8 cellular contexts compared by ENCODE assay signal in the genomic region with DNA sequence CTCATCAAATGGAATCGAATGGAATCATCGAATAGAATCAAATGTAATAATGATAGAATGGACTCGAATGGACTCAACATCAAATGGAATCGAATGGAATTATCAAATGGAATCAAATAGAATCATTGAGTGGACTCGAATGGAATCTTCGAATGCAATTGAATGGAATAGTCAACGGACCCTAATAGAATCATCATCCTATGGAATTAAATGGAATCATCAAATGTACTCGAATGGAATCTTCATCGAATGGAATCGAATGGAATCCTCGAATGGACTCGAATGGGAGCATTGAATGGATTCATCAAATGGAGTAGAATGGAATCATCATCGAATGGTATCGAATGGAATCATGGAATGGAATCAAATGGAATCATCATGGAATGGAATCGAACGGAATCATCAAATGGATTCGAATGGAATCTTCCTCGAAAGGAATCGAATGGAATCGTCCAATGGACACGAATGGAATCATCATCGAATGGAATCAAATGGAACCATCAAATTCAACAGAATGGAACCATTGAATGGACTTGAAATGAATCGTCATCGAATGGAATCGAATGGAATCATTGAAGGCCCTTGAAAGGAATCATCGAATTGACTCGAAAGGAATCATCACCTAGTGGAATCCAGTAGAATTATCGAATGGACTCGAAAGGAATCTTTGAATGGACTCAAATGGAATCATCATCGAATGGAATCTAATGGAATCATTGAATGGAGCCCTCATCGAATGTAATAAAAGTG.
DNase-seq lines count a peak whose midpoint lies in the region; ATAC-seq and TF ChIP-seq lines count a peak whose summit lies in the region.
"Not testable (repeated sequence)": the region's sequence is repeated elsewhere in the genome, so short reads cannot be mapped to it uniquely, and the experiment has no call there.

No MANE protein-coding gene starts in this region.

- intact Hi-C loops in mammary epithelial cell (cut with micrococcal nuclease), result not testable (repeated sequence)

- not testable (repeated sequence) for H3K4me1 ChIP-seq in mammary epithelial cell (ENCODE audit: insufficient read depth, low read length)

- 66% methylated on average over 30 of the region's 31 CpGs for WGBS in mammary epithelial cell (ENCODE audit: low coverage, missing lambda C conversion rate)

- peaks cover 15% of the 10 kb centered on the region for H3K9me3 ChIP-seq in mammary epithelial cell (replicated peaks; ENCODE audit: insufficient read depth, low read length)

- H3K4me3 ChIP-seq in mammary epithelial cell (replicated peaks in 1 of 3; ENCODE audit: insufficient read depth in 1 of 3, low read depth in 2 of 3, low read length in 3 of 3); epithelial cell of esophagus (ENCODE audit: low read length): not testable (repeated sequence)

- not testable (repeated sequence) for H3K27ac Mint-ChIP-seq in T-helper 2 cell treated with Interferon-gamma antibody and Interleukin-4, amounts not matched to agents 5 μg/mL and 100 μg/mL, for 36 hours; natural killer cell treated with Interleukin-12 subunit alpha and Interleukin-12 subunit beta and Interleukin-15 and Interleukin-18, amount 100 ng/mL, for 72 hours

- in situ Hi-C loops in mammary epithelial cell (cut with MboI; ENCODE audit: low sequenced_read_pairs in 2 of 2), result not testable (repeated sequence)

- H3K4me1 Mint-ChIP-seq in T-helper 2 cell treated with Interferon-gamma antibody and Interleukin-4, amounts not matched to agents 5 μg/mL and 100 μg/mL, for 36 hours (ENCODE audit: low read depth); natural killer cell treated with Interleukin-12 subunit alpha and Interleukin-12 subunit beta and Interleukin-15 and Interleukin-18, amount 100 ng/mL, for 72 hours (ENCODE audit: low read depth in 2 of 2): not testable (repeated sequence)

- not testable (repeated sequence) for H4K20me1 ChIP-seq in mammary epithelial cell (ENCODE audit: insufficient read depth, low read length)

- not testable (repeated sequence) for H3K27me3 ChIP-seq in mammary epithelial cell (ENCODE audit: insufficient read depth, low read length)

- H3K9ac ChIP-seq in mammary epithelial cell (ENCODE audit: insufficient read depth, low read length), result not testable (repeated sequence)

- not testable (repeated sequence) for H3K27ac ChIP-seq in mammary epithelial cell (ENCODE audit: insufficient read depth, low read depth, low read length)

- not testable (repeated sequence) for ATAC-seq in natural killer cell treated with Interleukin-12 subunit alpha and Interleukin-12 subunit beta and Interleukin-15 and Interleukin-18, amount 100 ng/mL, for 72 hours

- not testable (repeated sequence) for H3K27me3 Mint-ChIP-seq in T-helper 2 cell treated with Interferon-gamma antibody and Interleukin-4, amounts not matched to agents 5 μg/mL and 100 μg/mL, for 36 hours (ENCODE audit: low read depth); natural killer cell treated with Interleukin-12 subunit alpha and Interleukin-12 subunit beta and Interleukin-15 and Interleukin-18, amount 100 ng/mL, for 72 hours

- not testable (repeated sequence) for BruUV-seq in mammary epithelial cell (replicated peaks; lab: Mats Ljungman, UMichigan)

- dilution Hi-C loops in mammary epithelial cell (cut with HindIII; ENCODE audit: low sequenced_read_pairs), result not testable (repeated sequence)

- H3K79me2 ChIP-seq in mammary epithelial cell (ENCODE audit: insufficient read depth, low read length), result not testable (repeated sequence)

- H3K4me3 Mint-ChIP-seq in T-helper 2 cell treated with Interferon-gamma antibody and Interleukin-4, amounts not matched to agents 5 μg/mL and 100 μg/mL, for 36 hours; natural killer cell treated with Interleukin-12 subunit alpha and Interleukin-12 subunit beta and Interleukin-15 and Interleukin-18, amount 100 ng/mL, for 72 hours: not testable (repeated sequence)

- H2AFZ ChIP-seq in mammary epithelial cell (ENCODE audit: low read depth, low read length), result not testable (repeated sequence)

- H3K36me3 Mint-ChIP-seq in T-helper 2 cell treated with Interferon-gamma antibody and Interleukin-4, amounts not matched to agents 5 μg/mL and 100 μg/mL, for 36 hours (ENCODE audit: low read depth); natural killer cell treated with Interleukin-12 subunit alpha and Interleukin-12 subunit beta and Interleukin-15 and Interleukin-18, amount 100 ng/mL, for 72 hours: not testable (repeated sequence)

- TF ChIP-seq CTCF in mammary epithelial cell (conservative IDR thresholded peaks at IDR 0.05 in 1 of 2, IDR thresholded peaks at IDR 0.05 in 1 of 2; ENCODE audit: extremely low read depth in 1 of 2, insufficient read depth in 1 of 2, low read depth in 1 of 2, low read length in 2 of 2); epithelial cell of esophagus (IDR thresholded peaks at IDR 0.05; ENCODE audit: insufficient read depth, low read depth, low read length, missing control alignments): not testable (repeated sequence)

- DNase-seq in Ammon's horn (ENCODE audit: low spot score) (peak; percentile 25), M059J (ENCODE audit: low read depth) (peak; percentile 15), mammary epithelial cell (peak; percentile 30), epithelial cell of esophagus (ENCODE audit: low read depth) (peak; percentile 17), inferior parietal cortex (ENCODE audit: extremely low spot score) (peak; percentile 22)
- peak; percentile 55 for DNase-seq in T-helper 2 cell treated with Interferon-gamma antibody and Interleukin-4, amounts not matched to agents 5 μg/mL and 100 μg/mL, for 36 hours (ENCODE audit: low spot score)
- DNase-seq in natural killer cell treated with Interleukin-12 subunit alpha and Interleukin-12 subunit beta and Interleukin-15 and Interleukin-18, amount 100 ng/mL, for 72 hours (ENCODE audit: low spot score), result peak; percentile 64
- DNase-seq in stimulated activated CD4-positive, alpha-beta T cell treated with anti-CD3 and anti-CD28 coated beads, Interleukin-4, amount 100 ng/mL, for 24 hours, result peak; percentile 9

- H3K4me2 ChIP-seq in mammary epithelial cell (ENCODE audit: insufficient read depth, low read depth, low read length), result not testable (repeated sequence)

- H3K36me3 ChIP-seq in mammary epithelial cell (ENCODE audit: insufficient read depth, low read length), result not testable (repeated sequence)

- CTCF ChIA-PET in mammary epithelial cell (lab: Charles Lee; ENCODE audit: low non-redundant PET), result not testable (repeated sequence)

- not testable (repeated sequence) for H3K9me3 Mint-ChIP-seq in T-helper 2 cell treated with Interferon-gamma antibody and Interleukin-4, amounts not matched to agents 5 μg/mL and 100 μg/mL, for 36 hours; natural killer cell treated with Interleukin-12 subunit alpha and Interleukin-12 subunit beta and Interleukin-15 and Interleukin-18, amount 100 ng/mL, for 72 hours

Comparison
In these comparisons a context has a peak if more than half of its experiments do, and no peak if none do; other contexts are left out.
1. DNase-seq: peak in every context shown above with its lines; median percentile 64 in natural killer cell treated with Interleukin-12 subunit alpha and Interleukin-12 subunit beta and Interleukin-15 and Interleukin-18, amount 100 ng/mL, for 72 hours; 55 in T-helper 2 cell treated with Interferon-gamma antibody and Interleukin-4, amounts not matched to agents 5 μg/mL and 100 μg/mL, for 36 hours; 30 in mammary epithelial cell; 25 in Ammon's horn; 22 in inferior parietal cortex; 17 in epithelial cell of esophagus; 15 in M059J; 9 in stimulated activated CD4-positive, alpha-beta T cell treated with anti-CD3 and anti-CD28 coated beads, Interleukin-4, amount 100 ng/mL, for 24 hours.